In the genomic region with DNA sequence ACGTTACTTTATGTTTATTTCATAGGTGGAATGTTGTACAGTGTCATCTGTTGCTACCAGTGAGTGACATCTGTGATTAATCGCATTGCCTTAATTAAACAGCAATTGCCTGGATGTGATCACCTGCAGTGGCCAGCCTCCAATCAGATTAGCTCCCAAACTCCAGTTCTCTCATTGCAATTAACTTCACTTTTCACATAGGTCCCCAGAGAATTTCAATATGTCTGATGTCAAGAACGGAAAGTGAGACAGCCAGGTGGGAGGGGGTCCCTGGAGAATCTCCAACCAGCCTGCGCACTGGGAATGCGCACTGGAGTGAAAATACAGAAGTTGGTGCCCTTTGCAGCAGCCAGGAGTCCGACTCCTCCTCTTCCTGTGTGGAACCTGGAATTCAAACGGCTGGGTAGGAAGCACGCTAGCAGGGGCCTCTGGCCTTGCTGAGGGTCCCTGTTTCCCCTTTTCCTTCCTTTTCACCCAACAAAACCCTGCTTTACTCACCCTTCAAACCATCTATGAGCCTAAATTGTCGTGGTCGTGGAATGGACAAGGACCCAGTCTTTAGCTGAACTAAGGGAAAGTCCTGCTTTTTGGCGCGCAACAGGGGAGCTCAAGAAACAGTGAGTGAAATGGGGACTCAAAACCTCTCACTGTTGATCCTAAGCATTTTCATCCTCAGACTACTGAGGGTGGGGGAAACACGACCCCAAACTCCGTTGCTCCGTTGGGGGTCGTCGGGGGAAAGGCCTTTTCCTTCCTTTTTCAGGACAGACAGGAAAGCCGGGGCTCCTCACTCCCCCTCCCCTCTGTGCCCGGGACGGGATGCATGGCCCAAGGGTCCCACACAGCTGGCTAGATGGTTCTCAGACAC, we compare ENCODE assay signal across 8 cellular contexts.
DNase-seq lines count a peak whose midpoint lies in the region; ATAC-seq, FAIRE-seq and TF ChIP-seq lines count a peak whose summit lies in the region.

No MANE protein-coding gene starts in this region.

- H3K79me2 ChIP-seq in SK-N-SH (ENCODE audit: insufficient read depth), result peaks cover 11% of the 10 kb centered on the region; the same call in 1 of the 2 replicates

- H4K20me1 ChIP-seq in SK-N-SH (ENCODE audit: insufficient read depth), result no peaks in the 10 kb centered on the region

- no peak overlapping the region for H3K27ac Mint-ChIP-seq in activated naive CD4-positive, alpha-beta T cell treated with anti-CD3 and anti-CD28 coated beads, Interleukin-2, amount 10 ng/mL, durations not matched to agents 7 days and 5 days

- FAIRE-seq in pancreas (lab: Jason Lieb, UNC), result no peak
- no peak for FAIRE-seq in frontal cortex (lab: Jason Lieb, UNC)

- peak; percentile 23 for TF ChIP-seq RAD21 in SK-N-SH (IDR thresholded peaks at IDR 0.05; ENCODE audit: low read length)

- no peaks in the 10 kb centered on the region for H3K9me2 ChIP-seq in SK-N-SH

- peak in 1 of 2 experiments; percentile 38; a peak in 1 of 4 replicates for TF ChIP-seq EP300 in SK-N-SH (IDR thresholded peaks at IDR 0.05; ENCODE audit: borderline replicate concordance in 1 of 2, low read depth in 1 of 2, low read length in 1 of 2)

- 1% methylated on average over 18 of the region's 20 CpGs for WGBS in SK-N-SH (ENCODE audit: low lambda C conversion rate)
- 9 to 10% methylated on average over 20 of the region's 20 CpGs for WGBS in pancreas, 2 donors

- CTCF ChIA-PET in SK-N-SH (lab: Yijun Ruan, JAX), result interaction anchor here (0.6 to 1.3 kb wide), 3 partner anchors 10 to 289 kb away, joined by 3 to 4 read pairs (median 3); no protein-coding TSS in a partner anchor
- CTCF ChIA-PET in activated naive CD4-positive, alpha-beta T cell treated with anti-CD3 and anti-CD28 coated beads, Interleukin-2, amount 10 ng/mL, durations not matched to agents 7 days and 5 days (lab: Charles Lee), result no interaction called here

- H3K4me2 ChIP-seq in SK-N-SH, result peak overlapping the region; percentile 84

- DNase-seq in GM12864 (ENCODE audit: low read depth) (no peak), HuH-7 (ENCODE audit: low spot score) (peak; percentile 9), SK-N-SH (peak; percentile 51), foreskin melanocyte (peak; percentile 48), pancreas (peak; percentile 41 to 65 (median 55)), hippocampal formation (lab: John Stamatoyannopoulos, UW) (no peak), frontal cortex (ENCODE audit: low spot score in 2 of 2) (no peak)
- no peak for DNase-seq in activated naive CD4-positive, alpha-beta T cell treated with anti-CD3 and anti-CD28 coated beads, Interleukin-2, amount 10 ng/mL, durations not matched to agents 7 days and 5 days

- H3K27me3 Mint-ChIP-seq in activated naive CD4-positive, alpha-beta T cell treated with anti-CD3 and anti-CD28 coated beads, Interleukin-2, amount 10 ng/mL, durations not matched to agents 7 days and 5 days, result no peaks in the 10 kb centered on the region

- peaks cover 1% of the 10 kb centered on the region for H3K9me3 Mint-ChIP-seq in activated naive CD4-positive, alpha-beta T cell treated with anti-CD3 and anti-CD28 coated beads, Interleukin-2, amount 10 ng/mL, durations not matched to agents 7 days and 5 days

- H3K4me3 ChIP-seq in GM12864 (ENCODE audit: low read depth, low read length) (peak overlapping the region; percentile 36), SK-N-SH (ENCODE audit: low read depth in 2 of 2, low read length in 1 of 2) (peak overlapping the region; percentile 65 to 66), pancreas (peak overlapping the region; percentile 35 to 58 (median 46))

- peak overlapping the region; percentile 68 for H3K9ac ChIP-seq in SK-N-SH

- H3K27me3 ChIP-seq in SK-N-SH (ENCODE audit: insufficient read depth), result no peaks in the 10 kb centered on the region
- no peaks in the 10 kb centered on the region for H3K27me3 ChIP-seq in pancreas

- H3K36me3 Mint-ChIP-seq in activated naive CD4-positive, alpha-beta T cell treated with anti-CD3 and anti-CD28 coated beads, Interleukin-2, amount 10 ng/mL, durations not matched to agents 7 days and 5 days, result no peaks in the 10 kb centered on the region

- no peaks in the 10 kb centered on the region for H3K4me1 Mint-ChIP-seq in activated naive CD4-positive, alpha-beta T cell treated with anti-CD3 and anti-CD28 coated beads, Interleukin-2, amount 10 ng/mL, durations not matched to agents 7 days and 5 days

- H3K4me1 ChIP-seq in SK-N-SH (ENCODE audit: control insufficient read depth in 1 of 2, insufficient read depth in 2 of 2, low read depth in 1 of 2, low read length in 1 of 2), result peaks cover 0 to 2% of the 10 kb centered on the region in 2 experiments; a peak in 2 of 4 replicates
- H3K4me1 ChIP-seq in pancreas, result peaks cover 0 to 7% (median 0%) of the 10 kb centered on the region in 3 donors

- H3K9me3 ChIP-seq in SK-N-SH, result no peaks in the 10 kb centered on the region
- no peaks in the 10 kb centered on the region for H3K9me3 ChIP-seq in pancreas

- no peak overlapping the region for H3K4me3 Mint-ChIP-seq in activated naive CD4-positive, alpha-beta T cell treated with anti-CD3 and anti-CD28 coated beads, Interleukin-2, amount 10 ng/mL, durations not matched to agents 7 days and 5 days

- H3K36me3 ChIP-seq in SK-N-SH (replicated peaks in 1 of 2; ENCODE audit: control insufficient read depth in 1 of 2, insufficient read depth in 2 of 2, low read length in 1 of 2) (peaks cover 0 to 6% of the 10 kb centered on the region in 2 experiments), pancreas (no peaks in the 10 kb centered on the region)

- POLR2A ChIA-PET in SK-N-SH (lab: Yijun Ruan, JAX), result no interaction called here

- H3F3A ChIP-seq in SK-N-SH (replicated peaks; ENCODE audit: insufficient read depth), result no peaks in the 10 kb centered on the region

- H3K27ac ChIP-seq in SK-N-SH (ENCODE audit: low read depth in 2 of 2, low read length in 1 of 2) (peak overlapping the region; percentile 38 to 75; a peak in 3 of 4 replicates), pancreas (no peak overlapping the region)

- peak overlapping the region; percentile 88 for H2AFZ ChIP-seq in SK-N-SH (ENCODE audit: low read depth)

- intact Hi-C loops in pancreas (cut with DNase I), result no loop called here

- TF ChIP-seq CTCF in GM12864 (IDR thresholded peaks at IDR 0.05; ENCODE audit: low read depth, low read length, missing control alignments) (no peak), SK-N-SH (IDR thresholded peaks at IDR 0.05) (no peak), pancreas (IDR thresholded peaks at IDR 0.05) (no peak)

- peak; percentile 93 to 98 (median 96) for ATAC-seq in pancreas

TF ChIP-seq in SK-N-SH, 30 proteins besides CTCF, POLR2A, EP300 and RAD21 (continues in another document):
- TF ChIP-seq SIN3A (IDR thresholded peaks at IDR 0.05; ENCODE audit: borderline replicate concordance, low read depth, low read length), result no peak
- TF ChIP-seq, protein P1, sequence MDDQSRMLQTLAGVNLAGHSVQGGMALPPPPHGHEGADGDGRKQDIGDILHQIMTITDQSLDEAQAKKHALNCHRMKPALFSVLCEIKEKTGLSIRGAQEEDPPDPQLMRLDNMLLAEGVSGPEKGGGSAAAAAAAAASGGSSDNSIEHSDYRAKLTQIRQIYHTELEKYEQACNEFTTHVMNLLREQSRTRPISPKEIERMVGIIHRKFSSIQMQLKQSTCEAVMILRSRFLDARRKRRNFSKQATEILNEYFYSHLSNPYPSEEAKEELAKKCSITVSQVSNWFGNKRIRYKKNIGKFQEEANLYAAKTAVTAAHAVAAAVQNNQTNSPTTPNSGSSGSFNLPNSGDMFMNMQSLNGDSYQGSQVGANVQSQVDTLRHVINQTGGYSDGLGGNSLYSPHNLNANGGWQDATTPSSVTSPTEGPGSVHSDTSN (IDR thresholded peaks at IDR 0.05), result peak; percentile 36; the same call in 1 of the 2 replicates
- TF ChIP-seq RFX5 (IDR thresholded peaks at IDR 0.05; ENCODE audit: low read length), result peak; percentile 98
- no peak for TF ChIP-seq MEF2A (IDR thresholded peaks at IDR 0.05; ENCODE audit: borderline replicate concordance, low read depth)
- TF ChIP-seq POLR2AphosphoS5 (IDR thresholded peaks at IDR 0.05; ENCODE audit: low read depth, low read length), result peak; percentile 91
- TF ChIP-seq, protein P2, sequence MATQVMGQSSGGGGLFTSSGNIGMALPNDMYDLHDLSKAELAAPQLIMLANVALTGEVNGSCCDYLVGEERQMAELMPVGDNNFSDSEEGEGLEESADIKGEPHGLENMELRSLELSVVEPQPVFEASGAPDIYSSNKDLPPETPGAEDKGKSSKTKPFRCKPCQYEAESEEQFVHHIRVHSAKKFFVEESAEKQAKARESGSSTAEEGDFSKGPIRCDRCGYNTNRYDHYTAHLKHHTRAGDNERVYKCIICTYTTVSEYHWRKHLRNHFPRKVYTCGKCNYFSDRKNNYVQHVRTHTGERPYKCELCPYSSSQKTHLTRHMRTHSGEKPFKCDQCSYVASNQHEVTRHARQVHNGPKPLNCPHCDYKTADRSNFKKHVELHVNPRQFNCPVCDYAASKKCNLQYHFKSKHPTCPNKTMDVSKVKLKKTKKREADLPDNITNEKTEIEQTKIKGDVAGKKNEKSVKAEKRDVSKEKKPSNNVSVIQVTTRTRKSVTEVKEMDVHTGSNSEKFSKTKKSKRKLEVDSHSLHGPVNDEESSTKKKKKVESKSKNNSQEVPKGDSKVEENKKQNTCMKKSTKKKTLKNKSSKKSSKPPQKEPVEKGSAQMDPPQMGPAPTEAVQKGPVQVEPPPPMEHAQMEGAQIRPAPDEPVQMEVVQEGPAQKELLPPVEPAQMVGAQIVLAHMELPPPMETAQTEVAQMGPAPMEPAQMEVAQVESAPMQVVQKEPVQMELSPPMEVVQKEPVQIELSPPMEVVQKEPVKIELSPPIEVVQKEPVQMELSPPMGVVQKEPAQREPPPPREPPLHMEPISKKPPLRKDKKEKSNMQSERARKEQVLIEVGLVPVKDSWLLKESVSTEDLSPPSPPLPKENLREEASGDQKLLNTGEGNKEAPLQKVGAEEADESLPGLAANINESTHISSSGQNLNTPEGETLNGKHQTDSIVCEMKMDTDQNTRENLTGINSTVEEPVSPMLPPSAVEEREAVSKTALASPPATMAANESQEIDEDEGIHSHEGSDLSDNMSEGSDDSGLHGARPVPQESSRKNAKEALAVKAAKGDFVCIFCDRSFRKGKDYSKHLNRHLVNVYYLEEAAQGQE (IDR thresholded peaks at IDR 0.05; ENCODE audit: low read depth, low read length), result no peak
- TF ChIP-seq, protein P3, sequence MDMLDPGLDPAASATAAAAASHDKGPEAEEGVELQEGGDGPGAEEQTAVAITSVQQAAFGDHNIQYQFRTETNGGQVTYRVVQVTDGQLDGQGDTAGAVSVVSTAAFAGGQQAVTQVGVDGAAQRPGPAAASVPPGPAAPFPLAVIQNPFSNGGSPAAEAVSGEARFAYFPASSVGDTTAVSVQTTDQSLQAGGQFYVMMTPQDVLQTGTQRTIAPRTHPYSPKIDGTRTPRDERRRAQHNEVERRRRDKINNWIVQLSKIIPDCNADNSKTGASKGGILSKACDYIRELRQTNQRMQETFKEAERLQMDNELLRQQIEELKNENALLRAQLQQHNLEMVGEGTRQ (IDR thresholded peaks at IDR 0.05; ENCODE audit: borderline replicate concordance, low read depth, low read length), result no peak
- no peak for TF ChIP-seq FOXM1 (IDR thresholded peaks at IDR 0.05; ENCODE audit: low read depth)
- peak; percentile 12; the same call in 1 of the 2 replicates for TF ChIP-seq TCF12 (IDR thresholded peaks at IDR 0.05)
- TF ChIP-seq RCOR1 (IDR thresholded peaks at IDR 0.05; ENCODE audit: low read length), result no peak

Comparison
In these comparisons a context has a peak if more than half of its experiments do, and no peak if none do; other contexts are left out.
1. DNase-seq: peak in HuH-7 (single experiment), SK-N-SH (single experiment), foreskin melanocyte (single experiment) and pancreas (6 of 6); none in GM12864 (single experiment), activated naive CD4-positive, alpha-beta T cell treated with anti-CD3 and anti-CD28 coated beads, Interleukin-2, amount 10 ng/mL, durations not matched to agents 7 days and 5 days (single experiment), hippocampal formation (0 of 2) and frontal cortex (0 of 2).
2. H3K27ac ChIP-seq: peak in SK-N-SH (2 of 2); none in pancreas (0 of 4).
3. Peak in every context shown above with its lines, with median percentiles within 50 percentile points of each other: H3K4me3 ChIP-seq.